ENCODE assay signal across 8 cellular contexts in genomic region chr21:44338971-44339910, GRCh38. TPM values are rescaled to one million over a fixed set of nuclear protein-coding genes. Genes with fewer than 3 reads are reported as not detected.
DNase-seq lines count a peak whose midpoint lies in the region; ATAC-seq and TF ChIP-seq lines count a peak whose summit lies in the region.

Gene CFAP410 (minus strand): TSS chr21:44339390. CDS start chr21:44339194, 196 bp downstream.

- H3K4me3 ChIP-seq in left ventricle myocardium inferior = peak within 1 kb of the TSS; percentile 74
- H3K4me3 ChIP-seq in upper lobe of right lung = peak within 1 kb of the TSS; percentile 82

- no peaks in the 10 kb centered on the region for H3K9me3 Mint-ChIP-seq in T-helper 1 cell treated with Interleukin-12 subunit alpha and Interleukin-12 subunit beta and Interleukin-4 antibody, amounts not matched to agents 30 μg/mL and 1 μg/mL, for 36 hours
- no peaks in the 10 kb centered on the region for H3K9me3 Mint-ChIP-seq in progenitor cell of endocrine pancreas (ENCODE audit: low read depth)

- peaks cover 14% of the 10 kb centered on the region for H3K4me1 Mint-ChIP-seq in T-helper 1 cell treated with Interleukin-12 subunit alpha and Interleukin-12 subunit beta and Interleukin-4 antibody, amounts not matched to agents 30 μg/mL and 1 μg/mL, for 36 hours (ENCODE audit: low read depth)
- peaks cover 19% of the 10 kb centered on the region for H3K4me1 Mint-ChIP-seq in progenitor cell of endocrine pancreas (ENCODE audit: low read depth)

- peaks cover 3% of the 10 kb centered on the region for H3K27me3 ChIP-seq in left ventricle myocardium inferior (ENCODE audit: low read depth)
- no peaks in the 10 kb centered on the region for H3K27me3 ChIP-seq in upper lobe of right lung

- no peak for TF ChIP-seq CTCF in left ventricle myocardium inferior (IDR thresholded peaks at IDR 0.05; ENCODE audit: borderline replicate concordance)
- TF ChIP-seq CTCF in progenitor cell of endocrine pancreas (IDR thresholded peaks at IDR 0.05; ENCODE audit: unreplicated experiment) = no peak
- TF ChIP-seq CTCF in upper lobe of right lung (IDR thresholded peaks at IDR 0.05) = no peak

- H3K36me3 Mint-ChIP-seq in T-helper 1 cell treated with Interleukin-12 subunit alpha and Interleukin-12 subunit beta and Interleukin-4 antibody, amounts not matched to agents 30 μg/mL and 1 μg/mL, for 36 hours (ENCODE audit: low read depth) = peaks cover 2% of the 10 kb centered on the region
- H3K36me3 Mint-ChIP-seq in progenitor cell of endocrine pancreas (ENCODE audit: insufficient read depth) = no peaks in the 10 kb centered on the region

- intact Hi-C loops in left ventricle myocardium inferior (cut with micrococcal nuclease) = no loop called here
- intact Hi-C loops in upper lobe of right lung (cut with DNase I) = no loop called here

- H3K4me1 ChIP-seq in left ventricle myocardium inferior (peaks cover 22% of the 10 kb centered on the region), upper lobe of right lung (peaks cover 16% of the 10 kb centered on the region)

- ATAC-seq in GM18499 (IDR thresholded peaks at IDR 0.05; ENCODE audit: insufficient read depth, unreplicated experiment) (peak; percentile 54), HG02938 (IDR thresholded peaks at IDR 0.05; ENCODE audit: unreplicated experiment) (peak; percentile 69), upper lobe of right lung (peak; percentile 94)

- peaks cover 17% of the 10 kb centered on the region for H3K36me3 ChIP-seq in left ventricle myocardium inferior
- peaks cover 8% of the 10 kb centered on the region for H3K36me3 ChIP-seq in upper lobe of right lung

- H3K4me3 Mint-ChIP-seq in T-helper 1 cell treated with Interleukin-12 subunit alpha and Interleukin-12 subunit beta and Interleukin-4 antibody, amounts not matched to agents 30 μg/mL and 1 μg/mL, for 36 hours = peak within 1 kb of the TSS; percentile 88
- peak within 1 kb of the TSS; percentile 76 for H3K4me3 Mint-ChIP-seq in progenitor cell of endocrine pancreas (ENCODE audit: low read depth)

- no peaks in the 10 kb centered on the region for H3K27me3 Mint-ChIP-seq in T-helper 1 cell treated with Interleukin-12 subunit alpha and Interleukin-12 subunit beta and Interleukin-4 antibody, amounts not matched to agents 30 μg/mL and 1 μg/mL, for 36 hours (ENCODE audit: low read depth)
- H3K27me3 Mint-ChIP-seq in progenitor cell of endocrine pancreas = no peaks in the 10 kb centered on the region

- H3K9me3 ChIP-seq in left ventricle myocardium inferior (replicated peaks) (no peaks in the 10 kb centered on the region), upper lobe of right lung (no peaks in the 10 kb centered on the region)

- H3K27ac Mint-ChIP-seq in T-helper 1 cell treated with Interleukin-12 subunit alpha and Interleukin-12 subunit beta and Interleukin-4 antibody, amounts not matched to agents 30 μg/mL and 1 μg/mL, for 36 hours = peak within 1 kb of the TSS; percentile 92
- H3K27ac Mint-ChIP-seq in progenitor cell of endocrine pancreas = peak within 1 kb of the TSS; percentile 95

- peak; percentile 85 for DNase-seq in NCI-H1694 treated with DMSO at 0.1 percent for 48 hours (lab: John Stamatoyannopoulos, UW)
- DNase-seq in amniotic stem cell (lab: John Stamatoyannopoulos, UW) = peak; percentile 87
- peak; percentile 94 for DNase-seq in left ventricle myocardium inferior
- DNase-seq in progenitor cell of endocrine pancreas (ENCODE audit: low spot score, unreplicated experiment) = peak; percentile 90
- peak; percentile 97 for DNase-seq in upper lobe of right lung

- H3K27ac ChIP-seq in left ventricle myocardium inferior (replicated peaks) = peak within 1 kb of the TSS; percentile 94
- peak within 1 kb of the TSS; percentile 97 for H3K27ac ChIP-seq in upper lobe of right lung

RNA-seq across cellular contexts. Expression of gene CFAP410, which starts in this region (rescaled TPM):
- total RNA-seq in left ventricle myocardium inferior (12.0 TPM), progenitor cell of endocrine pancreas (32.4 and 32.5 TPM in 2 replicates), upper lobe of right lung (25.4 TPM)

Comparison
In these comparisons a context has a peak if more than half of its experiments do, and no peak if none do; other contexts are left out.
1. Peak in every context shown above with its lines: DNase-seq, ATAC-seq, H3K4me3 ChIP-seq and H3K27ac ChIP-seq.